9 cellular contexts compared by ENCODE assay signal in genomic region chr5:131671994-131672655, GRCh38. TPM values are rescaled to one million over a fixed set of nuclear protein-coding genes. Genes with fewer than 3 reads are reported as not detected.
DNase-seq lines count a peak whose midpoint lies in the region; ATAC-seq, FAIRE-seq and TF ChIP-seq lines count a peak whose summit lies in the region.
"Had no signal": no experiment of that assay in that cellular context is flagged by ENCODE, and none has a peak within 500 bp of the region (broad histone marks: within the 10 kb centered on the region; RNA-seq: fewer than 3 reads in every experiment).

No MANE protein-coding gene starts in this region.

- H4K8ac ChIP-seq in H1 (ENCODE audit: extremely low read depth, insufficient read depth, low read length): no peak overlapping the region; the same call in 1 of the 2 replicates

- peak overlapping the region; percentile 6 for H3K27ac Mint-ChIP-seq in activated naive CD4-positive, alpha-beta T cell treated with anti-CD3 and anti-CD28 coated beads, Interleukin-2, amount 50 U/mL, for 24 hours
- no peak overlapping the region for H3K27ac Mint-ChIP-seq in activated naive CD4-positive, alpha-beta T cell treated with anti-CD3 and anti-CD28 coated beads for 36 hours
- H3K27ac Mint-ChIP-seq in mesothelial cell of epicardium: peak overlapping the region; percentile 90

- WGBS in H1 (ENCODE audit: extremely low coverage in 1 of 2, insufficient coverage in 1 of 2, insufficient read length in 1 of 2, insufficient replicate concordance in 2 of 2, low coverage in 1 of 2, low lambda C conversion rate in 2 of 2, missing lambda C conversion rate in 1 of 2), 2 experiments: 86% methylated on average over 2 of the region's 2 CpGs; no CpG with 5 or more reads in 1 of the 2 experiments
- 40 to 47% methylated on average over 2 of the region's 2 CpGs for WGBS in upper lobe of left lung, 2 donors

- no peak for FAIRE-seq in H1 (lab: Jason Lieb, UNC)
- no peak for FAIRE-seq in HTR-8/SVneo (lab: Jason Lieb, UNC)

- peaks cover 30% of the 10 kb centered on the region for H3K36me3 Mint-ChIP-seq in activated naive CD4-positive, alpha-beta T cell treated with anti-CD3 and anti-CD28 coated beads, Interleukin-2, amount 50 U/mL, for 24 hours
- peaks cover 33% of the 10 kb centered on the region for H3K36me3 Mint-ChIP-seq in activated naive CD4-positive, alpha-beta T cell treated with anti-CD3 and anti-CD28 coated beads for 36 hours (ENCODE audit: low read depth)
- peaks cover 42% of the 10 kb centered on the region for H3K36me3 Mint-ChIP-seq in mesothelial cell of epicardium

- no peak overlapping the region for H3K9ac ChIP-seq in H1 (replicated peaks in 1 of 4; ENCODE audit: extremely low read depth in 1 of 4, low read depth in 3 of 4, low read length in 3 of 4)

- H3K4ac ChIP-seq in H1 (replicated peaks; ENCODE audit: insufficient read length, low read depth, low read length): no peak overlapping the region

- TF ChIP-seq POLR2A in H1 (IDR thresholded peaks at IDR 0.05; ENCODE audit: control extremely low read depth in 1 of 2, low read depth in 2 of 2, low read length in 2 of 2) (no peak), upper lobe of left lung (IDR thresholded peaks at IDR 0.05) (no peak)

- H3K4me3 ChIP-seq in H1 (ENCODE audit: extremely low read depth in 1 of 4, insufficient read depth in 2 of 4, low read depth in 3 of 4, low read length in 4 of 4) (no peak overlapping the region), upper lobe of left lung (no peak overlapping the region)

- no peak overlapping the region for H2AK5ac ChIP-seq in H1 (ENCODE audit: low read depth, low read length)

- no peak for TF ChIP-seq RAD21 in H1 (IDR thresholded peaks at IDR 0.05 in 1 of 2, conservative IDR thresholded peaks at IDR 0.05 in 1 of 2; ENCODE audit: low read depth in 2 of 2, low read length in 2 of 2)

- H3K23ac ChIP-seq in H1 (ENCODE audit: insufficient read length): no peak overlapping the region

- no peak overlapping the region for H2AFZ ChIP-seq in H1 (ENCODE audit: low read length)

- intact Hi-C loops in activated naive CD4-positive, alpha-beta T cell treated with anti-CD3 and anti-CD28 coated beads for 36 hours (cut with micrococcal nuclease): loop anchor here (2.0 to 5.0 kb wide), 3 partner anchors 37 to 83 kb away; partner anchors contain the start of gene RAPGEF6

- no peaks in the 10 kb centered on the region for H3K79me1 ChIP-seq in H1 (ENCODE audit: low read depth, low read length)

- TF ChIP-seq EP300 in H1 (IDR thresholded peaks at IDR 0.05; ENCODE audit: borderline replicate concordance in 1 of 2, low read depth in 2 of 2, low read length in 2 of 2) (no peak), upper lobe of left lung (IDR thresholded peaks at IDR 0.05) (peak in 1 of 4 donors; percentile 55)

- H3K27ac ChIP-seq in H1 (ENCODE audit: low read depth, low read length) (peak overlapping the region; percentile 34; the same call in 1 of the 2 replicates), upper lobe of left lung (peak overlapping the region; percentile 49 to 83 (median 74))
- H3K27ac ChIP-seq: HL-60 had no signal

- H4K20me1 ChIP-seq in H1 (replicated peaks in 1 of 2; ENCODE audit: control insufficient read depth in 1 of 2, insufficient read depth in 2 of 2, low read length in 2 of 2): no peaks in the 10 kb centered on the region

- CTCF ChIA-PET in activated naive CD4-positive, alpha-beta T cell treated with anti-CD3 and anti-CD28 coated beads for 36 hours (lab: Charles Lee): interaction anchor here (0.6 to 1.5 kb wide), 2 partner anchors 8 to 15 kb away, joined by 3 to 5 read pairs; no protein-coding TSS in a partner anchor
- CTCF ChIA-PET in H1 (lab: Charles Lee; ENCODE audit: partially characterized antibody): interaction anchor here (1.7 kb wide), 2 partner anchors 8 to 82 kb away, joined by 4 to 5 read pairs; no protein-coding TSS in a partner anchor

- POLR2A ChIA-PET in H1 (lab: Charles Lee; ENCODE audit: partially characterized antibody): no interaction called here

- ATAC-seq in upper lobe of left lung (ENCODE audit: low FRiP score in 2 of 2) (peak; percentile 69 to 85), HG03457 (IDR thresholded peaks at IDR 0.05; ENCODE audit: unreplicated experiment) (no peak)

- no peak overlapping the region for H2BK15ac ChIP-seq in H1 (ENCODE audit: low read length)

- H2BK5ac ChIP-seq in H1 (ENCODE audit: low read depth, low read length): no peak overlapping the region

- no peak overlapping the region for H3K4me3 Mint-ChIP-seq in activated naive CD4-positive, alpha-beta T cell treated with anti-CD3 and anti-CD28 coated beads, Interleukin-2, amount 50 U/mL, for 24 hours
- H3K4me3 Mint-ChIP-seq in activated naive CD4-positive, alpha-beta T cell treated with anti-CD3 and anti-CD28 coated beads for 36 hours: no peak overlapping the region
- H3K4me3 Mint-ChIP-seq in mesothelial cell of epicardium: no peak overlapping the region

- H3K23me2 ChIP-seq in H1 (ENCODE audit: low read depth, low read length): no peaks in the 10 kb centered on the region

- no peak for TF ChIP-seq CTCF in H1 (IDR thresholded peaks at IDR 0.05; ENCODE audit: control extremely low read depth in 1 of 3, insufficient read depth in 1 of 3, low read depth in 1 of 3, low read length in 3 of 3)
- no peak for TF ChIP-seq CTCF in mesothelial cell of epicardium (IDR thresholded peaks at IDR 0.05; ENCODE audit: unreplicated experiment)
- no peak for TF ChIP-seq CTCF in upper lobe of left lung (IDR thresholded peaks at IDR 0.05)

- no peak overlapping the region for H3K4me2 ChIP-seq in H1 (ENCODE audit: insufficient read depth in 1 of 2, low read depth in 2 of 2, low read length in 2 of 2)

- H2BK20ac ChIP-seq in H1 (ENCODE audit: low read length): no peak overlapping the region

- H3K9me3 ChIP-seq in H1 (ENCODE audit: insufficient read depth in 2 of 2, low read depth in 1 of 2, low read length in 1 of 2) (no peaks in the 10 kb centered on the region), upper lobe of left lung (no peaks in the 10 kb centered on the region)

- no peak overlapping the region for H3K18ac ChIP-seq in H1 (ENCODE audit: extremely low read depth, low read length)

- H3K4me1 ChIP-seq in H1 (replicated peaks in 1 of 4; ENCODE audit: control insufficient read depth in 3 of 4, insufficient read depth in 4 of 4, low read length in 3 of 4) (no peaks in the 10 kb centered on the region), upper lobe of left lung (peaks cover 10 to 37% (median 25%) of the 10 kb centered on the region in 4 donors)

- H2BK120ac ChIP-seq in H1 (replicated peaks; ENCODE audit: low read depth, low read length): no peak overlapping the region

- no peak overlapping the region for H3K14ac ChIP-seq in H1 (ENCODE audit: insufficient read length)

- no peak overlapping the region for H2BK12ac ChIP-seq in H1 (ENCODE audit: low read depth, low read length)

- no peaks in the 10 kb centered on the region for H3K79me2 ChIP-seq in H1 (ENCODE audit: control insufficient read depth in 1 of 2, insufficient read depth in 2 of 2, low read length in 2 of 2)

- H4K5ac ChIP-seq in H1 (ENCODE audit: insufficient read length, low read depth, low read length): no peak overlapping the region

- H4K91ac ChIP-seq in H1 (replicated peaks; ENCODE audit: insufficient read length, low read length): no peak overlapping the region

- H3K36me3 ChIP-seq in H1 (ENCODE audit: control insufficient read depth in 2 of 4, insufficient read depth in 4 of 4, low read length in 3 of 4): peaks cover 0 to 10% (median under 1%) of the 10 kb centered on the region in 4 experiments; a peak in 6 of 8 replicates
- peaks cover 4 to 58% (median 25%) of the 10 kb centered on the region in 4 donors for H3K36me3 ChIP-seq in upper lobe of left lung

- H3K27me3 Mint-ChIP-seq in activated naive CD4-positive, alpha-beta T cell treated with anti-CD3 and anti-CD28 coated beads, Interleukin-2, amount 50 U/mL, for 24 hours: no peaks in the 10 kb centered on the region
- H3K27me3 Mint-ChIP-seq in activated naive CD4-positive, alpha-beta T cell treated with anti-CD3 and anti-CD28 coated beads for 36 hours (ENCODE audit: low read depth): no peaks in the 10 kb centered on the region
- no peaks in the 10 kb centered on the region for H3K27me3 Mint-ChIP-seq in mesothelial cell of epicardium (ENCODE audit: low read depth)

- H3K27me3 ChIP-seq in H1 (replicated peaks in 1 of 4; ENCODE audit: control insufficient read depth in 3 of 4, extremely low read depth in 1 of 4, insufficient read depth in 3 of 4, low read length in 3 of 4) (no peaks in the 10 kb centered on the region), upper lobe of left lung (no peaks in the 10 kb centered on the region)

- peaks cover 10% of the 10 kb centered on the region for H3K4me1 Mint-ChIP-seq in activated naive CD4-positive, alpha-beta T cell treated with anti-CD3 and anti-CD28 coated beads, Interleukin-2, amount 50 U/mL, for 24 hours
- peaks cover 23% of the 10 kb centered on the region for H3K4me1 Mint-ChIP-seq in activated naive CD4-positive, alpha-beta T cell treated with anti-CD3 and anti-CD28 coated beads for 36 hours (ENCODE audit: low read depth)
- peaks cover 15% of the 10 kb centered on the region for H3K4me1 Mint-ChIP-seq in mesothelial cell of epicardium

- H3K9me3 Mint-ChIP-seq in activated naive CD4-positive, alpha-beta T cell treated with anti-CD3 and anti-CD28 coated beads, Interleukin-2, amount 50 U/mL, for 24 hours: no peaks in the 10 kb centered on the region
- no peaks in the 10 kb centered on the region for H3K9me3 Mint-ChIP-seq in activated naive CD4-positive, alpha-beta T cell treated with anti-CD3 and anti-CD28 coated beads for 36 hours
- H3K9me3 Mint-ChIP-seq in mesothelial cell of epicardium: no peaks in the 10 kb centered on the region

- H3K56ac ChIP-seq in H1 (replicated peaks; ENCODE audit: insufficient read length, low read depth, low read length): no peak overlapping the region

- DNase-seq in activated naive CD4-positive, alpha-beta T cell treated with anti-CD3 and anti-CD28 coated beads for 36 hours: no peak
- DNase-seq in H1 (ENCODE audit: low read depth in 1 of 2, low spot score in 2 of 2) (no peak), mesothelial cell of epicardium (ENCODE audit: low spot score in 2 of 2, unreplicated experiment in 2 of 2) (no peak), upper lobe of left lung (no peak), cortex of kidney (lab: John Stamatoyannopoulos, UW) (no peak), HTR-8/SVneo (ENCODE audit: insufficient read length, low spot score) (no peak)

RNA-seq across cellular contexts. Expression of gene RAPGEF6, which starts 37.1 kb away (rescaled TPM):
- 10 to 100 TPM; 34.5 to 37.3 TPM for total RNA-seq in activated naive CD4-positive, alpha-beta T cell treated with anti-CD3 and anti-CD28 coated beads for 36 hours
- 15.8 and 20.0 TPM in 2 replicates for total RNA-seq in H1 (2021; fragmentation: NEBNext Ultra II Directional; extraction: Animal tissue kit (Norgen Biotek cat#: 25700))
- 2.9 and 4.8 TPM in 2 replicates for polyA plus RNA-seq in H1 (2011; rRNA removed)
- polyA plus RNA-seq in H1 (2011; cell fraction: cytosol; rRNA removed): 6.1 TPM
- 8.9 TPM for polyA plus RNA-seq in H1 (2011; cell fraction: nucleus; rRNA removed)
- 5.1 to 8.6 TPM (median 6.4 TPM) in 4 replicates for polyA plus RNA-seq in H1 (2012, experiment 1 of 2)
- 0.50 TPM for polyA plus RNA-seq in H1 (2012, experiment 2 of 2)
- polyA plus RNA-seq in H1 (2013, experiment 1 of 2): 7.2 TPM
- polyA plus RNA-seq in H1 (2013, experiment 2 of 2): 24.3 TPM
- polyA minus RNA-seq in H1 (2011; rRNA and poly(A)+ RNA removed): 45.0 and 65.3 TPM in 2 replicates
- polyA minus RNA-seq in H1 (2011; cell fraction: cytosol; rRNA and poly(A)+ RNA removed): 23.0 TPM
- polyA minus RNA-seq in H1 (2011; cell fraction: nucleus; rRNA and poly(A)+ RNA removed): 74.6 TPM
- total RNA-seq in mesothelial cell of epicardium: 26.7 to 29.7 TPM (median 29.0 TPM) in 3 replicates
- total RNA-seq in upper lobe of left lung: 10 to 100 TPM; 16.4 to 49.4 (median 31.6) TPM
